In genomic region chr5:93062548-93062947, GRCh38 we compare ENCODE assay signal across 12 cellular contexts.
DNase-seq lines count a peak whose midpoint lies in the region; ATAC-seq and TF ChIP-seq lines count a peak whose summit lies in the region.
"Had no signal": no experiment of that assay in that cellular context is flagged by ENCODE, and none has a peak within 500 bp of the region (broad histone marks: within the 10 kb centered on the region; RNA-seq: fewer than 3 reads in every experiment).

No MANE protein-coding gene starts in this region.

- no peak for TF ChIP-seq EP300 in suprapubic skin (IDR thresholded peaks at IDR 0.05)

- no peak for ATAC-seq in HG03520 (IDR thresholded peaks at IDR 0.05; ENCODE audit: unreplicated experiment)
- ATAC-seq in HG03521 (IDR thresholded peaks at IDR 0.05; ENCODE audit: unreplicated experiment), result no peak

- TF ChIP-seq CTCF in HFF-Myc (IDR thresholded peaks at IDR 0.05; ENCODE audit: low read depth, low read length, missing control alignments) (peak; percentile 37), VCaP (conservative IDR thresholded peaks at IDR 0.05) (peak; percentile 59), suprapubic skin (IDR thresholded peaks at IDR 0.05) (no peak)

- no peaks in the 10 kb centered on the region for H3K9me3 ChIP-seq in suprapubic skin

- H3K4me3 ChIP-seq in HFF-Myc (replicated peaks; ENCODE audit: low read depth, low read length), result no peak overlapping the region
- no peak overlapping the region for H3K4me3 ChIP-seq in suprapubic skin

- no peaks in the 10 kb centered on the region for H3K4me1 ChIP-seq in suprapubic skin

- WGBS in suprapubic skin, result 92% methylated on average over 1 of the region's 1 CpG

- no peak for TF ChIP-seq POLR2A in suprapubic skin (IDR thresholded peaks at IDR 0.05)

- H3K27ac ChIP-seq in VCaP, result no peak overlapping the region
- no peak overlapping the region for H3K27ac ChIP-seq in suprapubic skin

- DNase-seq in DMS 273 (lab: John Stamatoyannopoulos, UW; ENCODE audit: unreplicated experiment) (peak; percentile 31), HFF-Myc (ENCODE audit: extremely low read depth, low read depth) (no peak), left kidney (ENCODE audit: low read depth, low spot score) (peak; percentile 15), epidermal melanocyte (ENCODE audit: insufficient read length, low spot score) (no peak), suprapubic skin (ENCODE audit: low spot score in 2 of 2) (no peak)
- DNase-seq: activated CD4-positive, alpha-beta T cell treated with anti-CD3 and anti-CD28 coated beads, Interleukin-2, amount 10 ng/mL, durations not matched to agents 7 days and 5 days; DMS153; NCI-H526; posterior cingulate gyrus had no signal

- H3K36me3 ChIP-seq in suprapubic skin, result no peaks in the 10 kb centered on the region

- no peaks in the 10 kb centered on the region for H3K27me3 ChIP-seq in suprapubic skin

Comparison
In these comparisons a context has a peak if more than half of its experiments do, and no peak if none do; other contexts are left out.
1. DNase-seq: peak in DMS 273 (single experiment) and left kidney (single experiment); none in HFF-Myc (single experiment), epidermal melanocyte (single experiment) and suprapubic skin (0 of 2).
2. CTCF ChIP-seq: peak in HFF-Myc (single experiment) and VCaP (single experiment); none in suprapubic skin (0 of 2).